23 cellular contexts compared by ENCODE assay signal in genomic region chr12:13273850-13274249, GRCh38.
DNase-seq lines count a peak whose midpoint lies in the region; ATAC-seq and TF ChIP-seq lines count a peak whose summit lies in the region.
"Had no signal": no experiment of that assay in that cellular context is flagged by ENCODE, and none has a peak within 500 bp of the region (broad histone marks: within the 10 kb centered on the region; RNA-seq: fewer than 3 reads in every experiment).

No MANE protein-coding gene starts in this region.

- H3K27me3 Mint-ChIP-seq in HFFc6 (ENCODE audit: insufficient read depth) = peaks cover 56% of the 10 kb centered on the region

- H3K4me2 ChIP-seq in smooth muscle cell = no peak overlapping the region
- H3K4me2 ChIP-seq: KMS-11 had no signal

- no peaks in the 10 kb centered on the region for H3K27me3 ChIP-seq in smooth muscle cell (ENCODE audit: low read depth)
- H3K27me3 ChIP-seq in aorta (ENCODE audit: control insufficient read depth in 1 of 2, insufficient read depth in 2 of 2, low read length in 1 of 2) = no peaks in the 10 kb centered on the region

- TF ChIP-seq CTCF in HFFc6 (IDR thresholded peaks at IDR 0.05) (no peak), fibroblast of mammary gland (conservative IDR thresholded peaks at IDR 0.05; ENCODE audit: control insufficient read depth, insufficient read depth, low read depth, low read length) (no peak), smooth muscle cell (IDR thresholded peaks at IDR 0.05; ENCODE audit: borderline replicate concordance, insufficient read depth, poor library complexity, severe bottlenecking) (no peak)

- ATAC-seq in aorta (ENCODE audit: low FRiP score) (no peak), HG03457 (IDR thresholded peaks at IDR 0.05; ENCODE audit: unreplicated experiment) (no peak)
- ATAC-seq: activated T-helper 17 cell treated with anti-CD3 and anti-CD28 coated beads, Interleukin-2, amount 50 U/mL, for 72 hours; Panc1; stimulated activated effector memory CD8-positive, alpha-beta T cell treated with anti-CD3 and anti-CD28 coated beads, Interleukin-12 subunit alpha, Interleukin-12 subunit beta, amount 100 ng/mL, for 72 hours had no signal

- WGBS in smooth muscle cell (ENCODE audit: low lambda C conversion rate) = 73% methylated on average over 12 of the region's 12 CpGs
- 33 to 42% methylated on average over 12 of the region's 12 CpGs for WGBS in aorta, 2 donors

- H3K9ac ChIP-seq in smooth muscle cell (ENCODE audit: low read depth) = no peak overlapping the region
- H3K9ac ChIP-seq: KMS-11 had no signal

- H3K36me3 Mint-ChIP-seq in HFFc6 (ENCODE audit: low read depth) = no peaks in the 10 kb centered on the region
- H3K36me3 Mint-ChIP-seq: activated naive CD4-positive, alpha-beta T cell treated with anti-CD3 and anti-CD28 coated beads, Interleukin-2, amount 10 ng/mL, durations not matched to agents 7 days and 5 days; CD14-positive monocyte; stimulated activated effector memory CD8-positive, alpha-beta T cell treated with anti-CD3 and anti-CD28 coated beads, Interleukin-12 subunit alpha, Interleukin-12 subunit beta, amount 100 ng/mL, for 72 hours had no signal

- H2AFZ ChIP-seq in smooth muscle cell (ENCODE audit: low read depth) = no peak overlapping the region

- peak overlapping the region; percentile 8; the same call in 1 of the 2 replicates for H3K4me3 Mint-ChIP-seq in HFFc6
- H3K4me3 Mint-ChIP-seq: activated CD4-positive, alpha-beta memory T cell treated with anti-CD3 and anti-CD28 coated beads, Interleukin-2, amount 10 ng/mL, durations not matched to agents 7 days and 5 days; activated naive CD4-positive, alpha-beta T cell treated with anti-CD3 and anti-CD28 coated beads, Interleukin-2, amount 10 ng/mL, durations not matched to agents 7 days and 5 days; activated T-helper 17 cell treated with anti-CD3 and anti-CD28 coated beads, Interleukin-2, amount 50 U/mL, for 72 hours; CD14-positive monocyte; stimulated activated effector memory CD8-positive, alpha-beta T cell treated with anti-CD3 and anti-CD28 coated beads, Interleukin-12 subunit alpha, Interleukin-12 subunit beta, amount 100 ng/mL, for 72 hours had no signal

- H3K36me3 ChIP-seq in smooth muscle cell (ENCODE audit: low read depth) (no peaks in the 10 kb centered on the region), aorta (ENCODE audit: control insufficient read depth in 1 of 2, insufficient read depth in 2 of 2, low read length in 1 of 2) (no peaks in the 10 kb centered on the region)
- H3K36me3 ChIP-seq: upper lobe of left lung had no signal

- no peaks in the 10 kb centered on the region for H3K9me3 ChIP-seq in smooth muscle cell (replicated peaks; ENCODE audit: low read depth)
- no peaks in the 10 kb centered on the region for H3K9me3 ChIP-seq in aorta (ENCODE audit: control insufficient read depth, low read length)
- H3K9me3 ChIP-seq: upper lobe of left lung had no signal

- H3K4me3 ChIP-seq in fibroblast of mammary gland (ENCODE audit: control insufficient read depth, low read depth, low read length) (no peak overlapping the region), smooth muscle cell (no peak overlapping the region), aorta (ENCODE audit: low read length in 2 of 2) (no peak overlapping the region)
- H3K4me3 ChIP-seq: upper lobe of left lung had no signal

- intact Hi-C loops in aorta (cut with DNase I) = no loop called here

- DNase-seq in NCI-H1092 treated with DMSO at 0.1 percent for 48 hours (lab: John Stamatoyannopoulos, UW) = peak; percentile 62
- no peak for DNase-seq in NCI-H1092 (lab: John Stamatoyannopoulos, UW)
- no peak for DNase-seq in HFFc6
- DNase-seq in fibroblast of mammary gland (ENCODE audit: low read depth) = peak; percentile 9
- peak; percentile 35 for DNase-seq in putamen (ENCODE audit: low spot score)
- DNase-seq in smooth muscle cell (lab: John Stamatoyannopoulos, UW; ENCODE audit: unreplicated experiment) = no peak
- no peak for DNase-seq in aorta
- DNase-seq: activated CD4-positive, alpha-beta memory T cell treated with anti-CD3 and anti-CD28 coated beads, Interleukin-2, amount 10 ng/mL, durations not matched to agents 7 days and 5 days; activated naive CD4-positive, alpha-beta T cell treated with anti-CD3 and anti-CD28 coated beads, Interleukin-2, amount 10 ng/mL, durations not matched to agents 7 days and 5 days; MM.1S; NCI-H1436 treated with DMSO at 0.1 percent for 48 hours; NCI-H2081 treated with DMSO at 0.1 percent for 48 hours; NCI-H446 treated with DMSO at 0.1 percent for 48 hours; NCI-H774; SHP77; upper lobe of left lung had no signal

- H3K9me3 Mint-ChIP-seq in HFFc6 = no peaks in the 10 kb centered on the region
- H3K9me3 Mint-ChIP-seq: activated CD4-positive, alpha-beta memory T cell treated with anti-CD3 and anti-CD28 coated beads, Interleukin-2, amount 10 ng/mL, durations not matched to agents 7 days and 5 days; activated naive CD4-positive, alpha-beta T cell treated with anti-CD3 and anti-CD28 coated beads, Interleukin-2, amount 10 ng/mL, durations not matched to agents 7 days and 5 days; activated T-helper 17 cell treated with anti-CD3 and anti-CD28 coated beads, Interleukin-2, amount 50 U/mL, for 72 hours; stimulated activated effector memory CD8-positive, alpha-beta T cell treated with anti-CD3 and anti-CD28 coated beads, Interleukin-12 subunit alpha, Interleukin-12 subunit beta, amount 100 ng/mL, for 72 hours had no signal

- no peak overlapping the region for H3K27ac Mint-ChIP-seq in HFFc6
- H3K27ac Mint-ChIP-seq: activated CD4-positive, alpha-beta memory T cell treated with anti-CD3 and anti-CD28 coated beads, Interleukin-2, amount 10 ng/mL, durations not matched to agents 7 days and 5 days; activated naive CD4-positive, alpha-beta T cell treated with anti-CD3 and anti-CD28 coated beads, Interleukin-2, amount 10 ng/mL, durations not matched to agents 7 days and 5 days; activated T-helper 17 cell treated with anti-CD3 and anti-CD28 coated beads, Interleukin-2, amount 50 U/mL, for 72 hours; CD14-positive monocyte; stimulated activated effector memory CD8-positive, alpha-beta T cell treated with anti-CD3 and anti-CD28 coated beads, Interleukin-12 subunit alpha, Interleukin-12 subunit beta, amount 100 ng/mL, for 72 hours had no signal

- H3F3A ChIP-seq in smooth muscle cell (ENCODE audit: low read depth) = no peaks in the 10 kb centered on the region

- no peak overlapping the region for H3K27ac ChIP-seq in smooth muscle cell (ENCODE audit: low read depth)
- H3K27ac ChIP-seq in aorta (ENCODE audit: low read depth in 1 of 2, low read length in 2 of 2) = no peak overlapping the region
- H3K27ac ChIP-seq: 22Rv1, KMS-11, upper lobe of left lung had no signal

- H3K4me1 ChIP-seq in smooth muscle cell (ENCODE audit: low read depth) = peaks cover 6% of the 10 kb centered on the region
- H3K4me1 ChIP-seq in aorta (ENCODE audit: control insufficient read depth in 1 of 2, insufficient read depth in 2 of 2, low read length in 2 of 2) = no peaks in the 10 kb centered on the region

- H3K79me2 ChIP-seq in smooth muscle cell (ENCODE audit: low read depth) = no peaks in the 10 kb centered on the region

- peaks cover 11% of the 10 kb centered on the region for H3K4me1 Mint-ChIP-seq in HFFc6 (ENCODE audit: low read depth)
- H3K4me1 Mint-ChIP-seq: activated T-helper 17 cell treated with anti-CD3 and anti-CD28 coated beads, Interleukin-2, amount 50 U/mL, for 72 hours had no signal

- no peaks in the 10 kb centered on the region for H4K20me1 ChIP-seq in smooth muscle cell (ENCODE audit: low read depth)

Comparison
In these comparisons a context has a peak if more than half of its experiments do, and no peak if none do; other contexts are left out.
1. DNase-seq: peak in NCI-H1092 treated with DMSO at 0.1 percent for 48 hours (single experiment), fibroblast of mammary gland (single experiment) and putamen (single experiment); none in NCI-H1092 (single experiment), HFFc6 (single experiment), smooth muscle cell (single experiment) and aorta (0 of 2).